In the genomic region with DNA sequence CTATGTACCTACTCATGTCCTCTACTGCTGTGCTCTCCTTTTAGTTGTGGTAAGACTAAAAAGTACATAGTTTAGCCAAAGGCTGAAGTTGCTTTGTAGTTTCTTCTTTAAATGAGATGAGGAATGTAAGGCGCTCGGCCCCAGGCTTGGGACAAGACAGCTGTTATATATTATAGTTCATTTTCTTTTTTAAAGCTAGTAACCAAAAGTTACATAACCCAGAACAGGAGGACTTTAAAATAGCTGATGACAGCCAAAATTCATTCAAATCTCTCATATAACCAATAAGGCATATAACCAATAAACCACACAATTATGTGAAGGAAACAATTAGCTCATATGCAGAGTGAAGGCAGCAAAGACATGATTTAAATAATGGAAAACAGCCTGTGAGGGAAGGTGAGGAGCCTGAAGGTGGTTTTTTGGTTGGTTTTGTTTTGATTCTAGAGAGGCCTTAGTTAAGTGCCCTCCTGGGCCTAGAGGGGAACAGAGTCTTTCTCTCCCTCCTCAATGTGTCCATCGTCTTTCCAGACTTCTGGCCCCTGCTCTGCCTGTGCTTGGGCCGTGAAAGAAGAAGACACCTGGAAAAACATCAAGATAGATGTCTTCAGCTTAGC, we compare ENCODE assay signal across 20 cellular contexts.
"Had no signal": no experiment of that assay in that cellular context is flagged by ENCODE, and none has a peak within 500 bp of the region (broad histone marks: within the 10 kb centered on the region; RNA-seq: fewer than 3 reads in every experiment).

No MANE protein-coding gene starts in this region.

- DNase-seq: activated B cell treated with CpG ODN at 0.5 μM for 24 hours; activated CD4-positive, alpha-beta memory T cell treated with anti-CD3 and anti-CD28 coated beads for 36 hours; activated CD4-positive, alpha-beta T cell treated with anti-CD3 and anti-CD28 coated beads for 4 hours; activated naive CD4-positive, alpha-beta T cell treated with anti-CD3 and anti-CD28 coated beads for 36 hours; cerebellar nuclear complex; effector memory CD4-positive, alpha-beta T cell; esophagus squamous epithelium; foreskin keratinocyte; islet precursor cell; left colon; lower lobe of right lung; pancreas; right lobe of liver; stimulated activated CD4-positive, alpha-beta T cell treated with anti-CD3 and anti-CD28 coated beads, Interleukin-4, amount 100 ng/mL, for 1 hour; T-cell had no signal

- H3K4me1 ChIP-seq: esophagus squamous epithelium, foreskin keratinocyte, lower lobe of right lung, pancreas, right lobe of liver had no signal

- H3K4me3 Mint-ChIP-seq: activated B cell treated with CpG ODN at 0.5 μM for 24 hours; activated CD4-positive, alpha-beta memory T cell treated with anti-CD3 and anti-CD28 coated beads for 36 hours; activated naive CD4-positive, alpha-beta T cell treated with anti-CD3 and anti-CD28 coated beads for 36 hours; activated T-helper 17 cell treated with anti-CD3 and anti-CD28 coated beads, Interleukin-2, amount 50 U/mL, for 72 hours; natural killer cell treated with Interleukin-12 subunit alpha and Interleukin-12 subunit beta and Interleukin-15 and Interleukin-18, amount 100 ng/mL, for 72 hours; T-cell had no signal

- H3K27ac ChIP-seq: esophagus squamous epithelium, foreskin keratinocyte, lower lobe of right lung, neutrophil, pancreas, right lobe of liver, tibial nerve had no signal

- H3K36me3 ChIP-seq: esophagus squamous epithelium, lower lobe of right lung, neutrophil, pancreas, right lobe of liver, tibial nerve had no signal

- H3K36me3 Mint-ChIP-seq: natural killer cell treated with Interleukin-12 subunit alpha and Interleukin-12 subunit beta and Interleukin-15 and Interleukin-18, amount 100 ng/mL, for 72 hours; T-cell had no signal

- H3K27ac Mint-ChIP-seq: activated B cell treated with CpG ODN at 0.5 μM for 24 hours; activated CD4-positive, alpha-beta memory T cell treated with anti-CD3 and anti-CD28 coated beads for 36 hours; activated naive CD4-positive, alpha-beta T cell treated with anti-CD3 and anti-CD28 coated beads for 36 hours; activated T-helper 17 cell treated with anti-CD3 and anti-CD28 coated beads, Interleukin-2, amount 50 U/mL, for 72 hours; natural killer cell treated with Interleukin-12 subunit alpha and Interleukin-12 subunit beta and Interleukin-15 and Interleukin-18, amount 100 ng/mL, for 72 hours; T-cell had no signal

- H3K9me3 Mint-ChIP-seq: activated B cell treated with CpG ODN at 0.5 μM for 24 hours; activated CD4-positive, alpha-beta memory T cell treated with anti-CD3 and anti-CD28 coated beads for 36 hours; activated naive CD4-positive, alpha-beta T cell treated with anti-CD3 and anti-CD28 coated beads for 36 hours; activated T-helper 17 cell treated with anti-CD3 and anti-CD28 coated beads, Interleukin-2, amount 50 U/mL, for 72 hours; natural killer cell treated with Interleukin-12 subunit alpha and Interleukin-12 subunit beta and Interleukin-15 and Interleukin-18, amount 100 ng/mL, for 72 hours; T-cell had no signal

- H3K4me1 Mint-ChIP-seq: activated B cell treated with CpG ODN at 0.5 μM for 24 hours; activated T-helper 17 cell treated with anti-CD3 and anti-CD28 coated beads, Interleukin-2, amount 50 U/mL, for 72 hours; T-cell had no signal

- H3K4me2 ChIP-seq: smooth muscle cell had no signal

- H3K27me3 ChIP-seq: esophagus squamous epithelium, pancreas, right lobe of liver, tibial nerve had no signal

- H3K9me3 ChIP-seq: esophagus squamous epithelium, lower lobe of right lung, neutrophil, pancreas, right lobe of liver, tibial nerve had no signal

- H3K4me3 ChIP-seq: esophagus squamous epithelium, lower lobe of right lung, pancreas, right lobe of liver, smooth muscle cell, tibial nerve had no signal

- ATAC-seq: activated T-helper 17 cell treated with anti-CD3 and anti-CD28 coated beads, Interleukin-2, amount 50 U/mL, for 72 hours; foreskin keratinocyte; left colon; lower lobe of right lung; natural killer cell treated with Interleukin-12 subunit alpha and Interleukin-12 subunit beta and Interleukin-15 and Interleukin-18, amount 100 ng/mL, for 72 hours; pancreas; right lobe of liver; T-cell had no signal
